15 cellular contexts compared by ENCODE assay signal in genomic region chr6:92753956-92754355, GRCh38.
DNase-seq lines count a peak whose midpoint lies in the region; ATAC-seq and TF ChIP-seq lines count a peak whose summit lies in the region.
"Had no signal": no experiment of that assay in that cellular context is flagged by ENCODE, and none has a peak within 500 bp of the region (broad histone marks: within the 10 kb centered on the region; RNA-seq: fewer than 3 reads in every experiment).

No MANE protein-coding gene starts in this region.

- no peaks in the 10 kb centered on the region for H3K79me2 ChIP-seq in SK-N-SH (ENCODE audit: insufficient read depth)

- no peak for TF ChIP-seq RAD21 in SK-N-SH (IDR thresholded peaks at IDR 0.05; ENCODE audit: low read length)

- DNase-seq in LHCN-M2 (ENCODE audit: low read depth) (peak; percentile 69), left lung (peak in 1 of 2 donors; percentile 38), renal cortical epithelial cell (ENCODE audit: low read depth) (peak; percentile 4), SK-N-SH (no peak), islet precursor cell (no peak)
- DNase-seq in activated CD8-positive, alpha-beta memory T cell treated with anti-CD3 and anti-CD28 coated beads, Interleukin-2, amount 50 U/mL, for 4 hours: no peak
- DNase-seq: CD8-positive, alpha-beta T cell; COR-L47; DMS 273 treated with DMSO at 0.1 percent for 48 hours; DMS53; DND-41; EL had no signal

- TF ChIP-seq EP300 in SK-N-SH (IDR thresholded peaks at IDR 0.05; ENCODE audit: borderline replicate concordance in 1 of 2, low read depth in 1 of 2, low read length in 1 of 2): no peak

- peak; percentile 90 for ATAC-seq in left lung
- ATAC-seq: CD8-positive, alpha-beta T cell; GM12878 had no signal

- H3K27me3 ChIP-seq in left lung (no peaks in the 10 kb centered on the region), SK-N-SH (ENCODE audit: insufficient read depth) (no peaks in the 10 kb centered on the region)
- H3K27me3 ChIP-seq: BLaER1 treated with 17β-estradiol and CSF1 and Interleukin-3, amounts not matched to agents 10 nM and 100 nM had no signal

- no peak overlapping the region for H2AFZ ChIP-seq in SK-N-SH (ENCODE audit: low read depth)

- H3K27ac ChIP-seq in left lung (no peak overlapping the region), SK-N-SH (ENCODE audit: low read depth in 2 of 2, low read length in 1 of 2) (no peak overlapping the region)
- H3K27ac ChIP-seq: BLaER1 treated with 17β-estradiol and CSF1 and Interleukin-3, amounts not matched to agents 10 nM and 100 nM had no signal

- H3K4me3 ChIP-seq in left lung: no peak overlapping the region
- H3K4me3 ChIP-seq in SK-N-SH (ENCODE audit: low read depth in 2 of 2, low read length in 1 of 2): no peak overlapping the region
- H3K4me3 ChIP-seq: BLaER1 treated with 17β-estradiol and CSF1 and Interleukin-3, amounts not matched to agents 10 nM and 100 nM; GM12878; HAP-1 had no signal

- no peak overlapping the region for H3K4me2 ChIP-seq in SK-N-SH
- H3K4me2 ChIP-seq: BLaER1 treated with 17β-estradiol and CSF1 and Interleukin-3, amounts not matched to agents 10 nM and 100 nM had no signal

- no peak for TF ChIP-seq CTCF in left lung (IDR thresholded peaks at IDR 0.05)
- no peak for TF ChIP-seq CTCF in SK-N-SH (IDR thresholded peaks at IDR 0.05)

- no peaks in the 10 kb centered on the region for H4K20me1 ChIP-seq in SK-N-SH (ENCODE audit: insufficient read depth)
- H4K20me1 ChIP-seq: BLaER1 treated with 17β-estradiol and CSF1 and Interleukin-3, amounts not matched to agents 10 nM and 100 nM had no signal

- no peaks in the 10 kb centered on the region for H3K4me1 ChIP-seq in left lung
- H3K4me1 ChIP-seq in SK-N-SH (ENCODE audit: control insufficient read depth in 1 of 2, insufficient read depth in 2 of 2, low read depth in 1 of 2, low read length in 1 of 2): no peaks in the 10 kb centered on the region
- H3K4me1 ChIP-seq: HAP-1 had no signal

- CTCF ChIA-PET in SK-N-SH (lab: Yijun Ruan, JAX): no interaction called here

- H3K36me3 ChIP-seq in left lung (no peaks in the 10 kb centered on the region), SK-N-SH (replicated peaks in 1 of 2; ENCODE audit: control insufficient read depth in 1 of 2, insufficient read depth in 2 of 2, low read length in 1 of 2) (no peaks in the 10 kb centered on the region)
- H3K36me3 ChIP-seq: BLaER1 treated with 17β-estradiol and CSF1 and Interleukin-3, amounts not matched to agents 10 nM and 100 nM; HAP-1 had no signal

- H3F3A ChIP-seq in SK-N-SH (replicated peaks; ENCODE audit: insufficient read depth): no peaks in the 10 kb centered on the region

- H3K9me2 ChIP-seq in SK-N-SH: 0 out of 2 replicates have a peak, but pooled peaks cover 3% of the 10 kb centered on the region

- intact Hi-C loops in left lung (cut with DNase I): no loop called here

- POLR2A ChIA-PET in SK-N-SH (lab: Yijun Ruan, JAX): no interaction called here

- 34% methylated on average over 4 of the region's 4 CpGs for WGBS in SK-N-SH (ENCODE audit: low lambda C conversion rate)

- no peak overlapping the region for H3K9ac ChIP-seq in SK-N-SH
- H3K9ac ChIP-seq: BLaER1 treated with 17β-estradiol and CSF1 and Interleukin-3, amounts not matched to agents 10 nM and 100 nM had no signal

- H3K9me3 ChIP-seq in left lung: peaks cover 0 to 22% of the 10 kb centered on the region in 2 donors
- H3K9me3 ChIP-seq in SK-N-SH: peaks cover 5% of the 10 kb centered on the region
- H3K9me3 ChIP-seq: HAP-1 had no signal

TF ChIP-seq in SK-N-SH, 30 proteins besides CTCF, POLR2A, EP300 and RAD21:
- TF ChIP-seq EZH2phosphoT487 (IDR thresholded peaks at IDR 0.05; ENCODE audit: borderline replicate concordance, low read depth): no peak

Comparison
In these comparisons a context has a peak if more than half of its experiments do, and no peak if none do; other contexts are left out.
1. DNase-seq: peak in LHCN-M2 (single experiment) and renal cortical epithelial cell (single experiment); none in SK-N-SH (single experiment), islet precursor cell (single experiment) and activated CD8-positive, alpha-beta memory T cell treated with anti-CD3 and anti-CD28 coated beads, Interleukin-2, amount 50 U/mL, for 4 hours (single experiment).